In the genomic region with DNA sequence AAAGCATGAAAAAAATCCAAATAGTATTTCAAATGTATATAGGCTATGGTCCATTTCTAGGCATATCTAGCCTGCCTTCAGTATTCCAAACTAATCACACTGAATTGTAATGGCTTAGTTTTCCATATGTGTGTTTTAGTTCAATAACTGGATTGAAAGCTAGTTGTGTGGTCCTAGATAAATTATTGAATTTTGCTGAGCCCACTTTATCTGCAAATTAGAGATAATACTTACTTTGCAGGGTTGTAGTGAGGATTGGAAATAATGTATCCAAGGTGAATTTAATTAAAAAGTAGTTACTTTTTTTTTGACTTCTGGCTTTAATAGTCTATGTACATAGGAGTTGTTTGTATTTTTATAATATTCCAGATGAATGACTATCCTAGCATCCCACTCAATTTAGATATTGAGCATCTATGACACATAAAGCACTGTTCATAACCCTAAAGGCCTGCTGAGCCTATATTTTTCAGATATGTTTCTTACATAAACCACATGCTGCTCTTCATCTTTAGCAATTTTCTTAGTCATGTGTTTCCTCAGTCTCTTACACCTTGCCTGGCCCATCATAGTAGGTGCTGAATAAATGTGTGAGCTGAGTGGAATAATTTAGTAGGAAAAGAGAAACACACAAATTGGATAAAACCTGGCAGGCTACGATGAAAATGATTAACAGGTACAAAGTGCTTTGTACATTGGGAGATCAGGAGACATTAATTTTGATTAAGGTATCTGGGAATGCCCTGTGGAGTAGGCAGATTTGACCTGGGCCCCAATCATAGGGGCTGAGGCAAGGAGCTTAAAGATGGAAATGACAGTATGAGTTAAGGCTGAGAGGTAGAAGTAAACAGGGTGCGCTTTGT, we compare ENCODE assay signal across 8 cellular contexts. TPM values are rescaled to one million over a fixed set of nuclear protein-coding genes. Genes with fewer than 3 reads are reported as not detected.
DNase-seq lines count a peak whose midpoint lies in the region; FAIRE-seq and TF ChIP-seq lines count a peak whose summit lies in the region.

No MANE protein-coding gene starts in this region.

- no peak for DNase-seq in activated CD4-positive, alpha-beta T cell treated with anti-CD3 and anti-CD28 coated beads, Interleukin-2, amount 10 ng/mL, durations not matched to agents 24 days and 14 days
- DNase-seq in activated CD4-positive, alpha-beta T cell treated with anti-CD3 and anti-CD28 coated beads for 4 hours, result no peak
- no peak for DNase-seq in activated T-helper 1 cell treated with anti-CD3 and anti-CD28 coated beads, Interleukin-12 subunit alpha, Interleukin-12 subunit beta, Interleukin-2, Interleukin-4 antibody, amounts not matched to agents 30 ng/mL and 10 ng/mL and 1 ng/mL, durations not matched to agents 14 hours and 24 hours and 36 hours (ENCODE audit: low spot score)
- DNase-seq in immature natural killer cell (peak in 1 of 3 donors; percentile 7), testis (no peak), H54 (ENCODE audit: insufficient read length, low spot score) (no peak), GM13976 (ENCODE audit: low spot score) (no peak), superior temporal gyrus (ENCODE audit: extremely low spot score) (no peak)

- 29% methylated on average over 2 of the region's 2 CpGs for WGBS in testis, 2 donors

- TF ChIP-seq POLR2A in testis (IDR thresholded peaks at IDR 0.05) (no peak), H54 (IDR thresholded peaks at IDR 0.05; ENCODE audit: low read depth, low read length) (no peak)

- no peaks in the 10 kb centered on the region for H3K9me3 ChIP-seq in testis

- no peaks in the 10 kb centered on the region for H3K36me3 ChIP-seq in testis (ENCODE audit: low read depth, missing control alignments)

- peak overlapping the region; percentile 75 to 92 for H3K27ac ChIP-seq in testis

- H3K4me3 ChIP-seq in testis, result peak overlapping the region in 1 of 2 donors; percentile 73

- peaks cover 2% of the 10 kb centered on the region for H3K36me3 Mint-ChIP-seq in activated CD4-positive, alpha-beta T cell treated with anti-CD3 and anti-CD28 coated beads, Interleukin-2, amount 10 ng/mL, durations not matched to agents 24 days and 14 days (ENCODE audit: low read depth)
- H3K36me3 Mint-ChIP-seq in activated T-helper 1 cell treated with anti-CD3 and anti-CD28 coated beads, Interleukin-12 subunit alpha, Interleukin-12 subunit beta, Interleukin-2, Interleukin-4 antibody, amounts not matched to agents 30 ng/mL and 10 ng/mL and 1 ng/mL, durations not matched to agents 14 hours and 24 hours and 36 hours (ENCODE audit: low read depth), result peaks cover 1% of the 10 kb centered on the region
- H3K36me3 Mint-ChIP-seq in immature natural killer cell, result no peaks in the 10 kb centered on the region

- peaks cover 2% of the 10 kb centered on the region for H3K27me3 Mint-ChIP-seq in activated CD4-positive, alpha-beta T cell treated with anti-CD3 and anti-CD28 coated beads, Interleukin-2, amount 10 ng/mL, durations not matched to agents 24 days and 14 days
- H3K27me3 Mint-ChIP-seq in activated T-helper 1 cell treated with anti-CD3 and anti-CD28 coated beads, Interleukin-12 subunit alpha, Interleukin-12 subunit beta, Interleukin-2, Interleukin-4 antibody, amounts not matched to agents 30 ng/mL and 10 ng/mL and 1 ng/mL, durations not matched to agents 14 hours and 24 hours and 36 hours (ENCODE audit: insufficient read depth), result no peaks in the 10 kb centered on the region
- H3K27me3 Mint-ChIP-seq in immature natural killer cell (ENCODE audit: low read depth in 3 of 3), result peaks cover 11 to 13% (median 13%) of the 10 kb centered on the region in 3 donors

- peaks cover 41% of the 10 kb centered on the region for H3K4me1 Mint-ChIP-seq in activated CD4-positive, alpha-beta T cell treated with anti-CD3 and anti-CD28 coated beads, Interleukin-2, amount 10 ng/mL, durations not matched to agents 24 days and 14 days
- peaks cover 56% of the 10 kb centered on the region for H3K4me1 Mint-ChIP-seq in activated T-helper 1 cell treated with anti-CD3 and anti-CD28 coated beads, Interleukin-12 subunit alpha, Interleukin-12 subunit beta, Interleukin-2, Interleukin-4 antibody, amounts not matched to agents 30 ng/mL and 10 ng/mL and 1 ng/mL, durations not matched to agents 14 hours and 24 hours and 36 hours (ENCODE audit: low read depth)
- H3K4me1 Mint-ChIP-seq in immature natural killer cell, result peaks cover 48 to 58% of the 10 kb centered on the region in 2 donors

- H3K27me3 ChIP-seq in testis, result no peaks in the 10 kb centered on the region

- in situ Hi-C loops in GM13976 (cut with MboI; ENCODE audit: low sequenced_read_pairs, unreplicated experiment), result no loop called here

- TF ChIP-seq CTCF in testis (IDR thresholded peaks at IDR 0.05) (no peak), GM13976 (IDR thresholded peaks at IDR 0.05; ENCODE audit: borderline replicate concordance, control extremely low read depth, extremely low read depth, insufficient read depth, missing control alignments) (no peak)

- no peak for FAIRE-seq in H54 (lab: Jason Lieb, UNC)

- peaks cover 12% of the 10 kb centered on the region for H3K4me1 ChIP-seq in testis

- no peaks in the 10 kb centered on the region for H3K9me3 Mint-ChIP-seq in activated CD4-positive, alpha-beta T cell treated with anti-CD3 and anti-CD28 coated beads, Interleukin-2, amount 10 ng/mL, durations not matched to agents 24 days and 14 days
- H3K9me3 Mint-ChIP-seq in activated T-helper 1 cell treated with anti-CD3 and anti-CD28 coated beads, Interleukin-12 subunit alpha, Interleukin-12 subunit beta, Interleukin-2, Interleukin-4 antibody, amounts not matched to agents 30 ng/mL and 10 ng/mL and 1 ng/mL, durations not matched to agents 14 hours and 24 hours and 36 hours, result no peaks in the 10 kb centered on the region
- H3K9me3 Mint-ChIP-seq in immature natural killer cell, result no peaks in the 10 kb centered on the region

- H3K4me3 Mint-ChIP-seq in activated CD4-positive, alpha-beta T cell treated with anti-CD3 and anti-CD28 coated beads, Interleukin-2, amount 10 ng/mL, durations not matched to agents 24 days and 14 days, result peak overlapping the region; percentile 91
- H3K4me3 Mint-ChIP-seq in activated T-helper 1 cell treated with anti-CD3 and anti-CD28 coated beads, Interleukin-12 subunit alpha, Interleukin-12 subunit beta, Interleukin-2, Interleukin-4 antibody, amounts not matched to agents 30 ng/mL and 10 ng/mL and 1 ng/mL, durations not matched to agents 14 hours and 24 hours and 36 hours, result peak overlapping the region; percentile 89
- peak overlapping the region; percentile 84 to 98 (median 94) for H3K4me3 Mint-ChIP-seq in immature natural killer cell

- intact Hi-C loops in activated CD4-positive, alpha-beta T cell treated with anti-CD3 and anti-CD28 coated beads, Interleukin-2, amount 10 ng/mL, durations not matched to agents 24 days and 14 days (cut with micrococcal nuclease), result loop anchor here (2.0 kb wide), 1 partner anchor 103 kb away; no protein-coding TSS in a partner anchor
- intact Hi-C loops in activated T-helper 1 cell treated with anti-CD3 and anti-CD28 coated beads, Interleukin-12 subunit alpha, Interleukin-12 subunit beta, Interleukin-2, Interleukin-4 antibody, amounts not matched to agents 30 ng/mL and 10 ng/mL and 1 ng/mL, durations not matched to agents 14 hours and 24 hours and 36 hours (cut with micrococcal nuclease), result loop anchor here (2.0 to 10.0 kb wide), 3 partner anchors 417 to 1655 kb away; a partner anchor contains a TSS
- intact Hi-C loops in testis (cut with DNase I; ENCODE audit: low total_unique reads), result no loop called here

- H3K27ac Mint-ChIP-seq in activated CD4-positive, alpha-beta T cell treated with anti-CD3 and anti-CD28 coated beads, Interleukin-2, amount 10 ng/mL, durations not matched to agents 24 days and 14 days, result peak overlapping the region; percentile 97
- peak overlapping the region; percentile 95 for H3K27ac Mint-ChIP-seq in activated T-helper 1 cell treated with anti-CD3 and anti-CD28 coated beads, Interleukin-12 subunit alpha, Interleukin-12 subunit beta, Interleukin-2, Interleukin-4 antibody, amounts not matched to agents 30 ng/mL and 10 ng/mL and 1 ng/mL, durations not matched to agents 14 hours and 24 hours and 36 hours
- H3K27ac Mint-ChIP-seq in immature natural killer cell, result peak overlapping the region; percentile 97 to 99 (median 98)

RNA-seq across cellular contexts. Expression of a gene that starts 1.1 kb away (rescaled TPM):
- 8.3 and 10.7 TPM in 2 replicates for total RNA-seq in activated CD4-positive, alpha-beta T cell treated with anti-CD3 and anti-CD28 coated beads, Interleukin-2, amount 10 ng/mL, durations not matched to agents 24 days and 14 days
- total RNA-seq in activated T-helper 1 cell treated with anti-CD3 and anti-CD28 coated beads, Interleukin-12 subunit alpha, Interleukin-12 subunit beta, Interleukin-2, Interleukin-4 antibody, amounts not matched to agents 30 ng/mL and 10 ng/mL and 1 ng/mL, durations not matched to agents 14 hours and 24 hours and 36 hours, result 7.3 and 8.7 TPM in 2 replicates
- polyA plus RNA-seq in immature natural killer cell (10 to 100 TPM; 17.3 to 23.8 (median 19.3) TPM), testis (ENCODE audit: insufficient read depth, low read depth, low replicate concordance) (102 TPM)
- total RNA-seq in testis, result 10 to 100 TPM; 53.1 to 76.6 TPM
